14 cellular contexts compared by ENCODE assay signal in genomic region chr9:134624119-134624826, GRCh38. TPM values are rescaled to one million over a fixed set of nuclear protein-coding genes. Genes with fewer than 3 reads are reported as not detected.
A peak's percentile ranks its signal among the peaks of the same experiment; 100 is the strongest.
DNase-seq lines count a peak whose midpoint lies in the region; ATAC-seq and TF ChIP-seq lines count a peak whose summit lies in the region.
"Had no signal": no experiment of that assay in that cellular context is flagged by ENCODE, and none has a peak within 500 bp of the region (broad histone marks: within the 10 kb centered on the region; RNA-seq: fewer than 3 reads in every experiment).

No MANE protein-coding gene starts in this region.

- no peaks in the 10 kb centered on the region for H3K27me3 ChIP-seq in mesenchymal stem cell (ENCODE audit: control insufficient read depth in 1 of 2, insufficient read depth in 1 of 2, low read length in 2 of 2)
- H3K27me3 ChIP-seq in tibial artery = peaks cover 0 to 8% of the 10 kb centered on the region in 2 donors

- peak overlapping the region; percentile 94 for H4K91ac ChIP-seq in mesenchymal stem cell (ENCODE audit: low read length)

- intact Hi-C loops in tibial artery (cut with DNase I; ENCODE audit: low total_unique reads) = no loop called here

- H3K14ac ChIP-seq in mesenchymal stem cell (ENCODE audit: low read length in 2 of 2) = no peak overlapping the region

- no peaks in the 10 kb centered on the region for H3K79me1 ChIP-seq in mesenchymal stem cell (replicated peaks; ENCODE audit: low read length, poor library complexity, severe bottlenecking)

- TF ChIP-seq CTCF in tibial artery (IDR thresholded peaks at IDR 0.05) = no peak

- no peak overlapping the region for H3K4me2 ChIP-seq in mesenchymal stem cell (ENCODE audit: low read length, poor library complexity, severe bottlenecking)

- H3K4me1 ChIP-seq in mesenchymal stem cell (ENCODE audit: control insufficient read depth, insufficient read depth, low read depth, low read length) = peaks cover 24% of the 10 kb centered on the region
- H3K4me1 ChIP-seq in tibial artery = peaks cover 0 to 25% (median 0%) of the 10 kb centered on the region in 4 donors
- H3K4me1 ChIP-seq: gastroesophageal sphincter had no signal

- H2BK12ac ChIP-seq in mesenchymal stem cell (ENCODE audit: low read length in 2 of 2) = peak overlapping the region; percentile 0 to 2

- H2BK5ac ChIP-seq in mesenchymal stem cell (ENCODE audit: low read depth, low read length, poor library complexity, severe bottlenecking) = no peak overlapping the region

- H2AK5ac ChIP-seq in mesenchymal stem cell (ENCODE audit: low read length, severe bottlenecking) = no peak overlapping the region

- H3K4ac ChIP-seq in mesenchymal stem cell (ENCODE audit: low read depth in 1 of 2, low read length in 2 of 2) = peak overlapping the region in 1 of 2 experiments; percentile 28

- H2BK15ac ChIP-seq in mesenchymal stem cell (ENCODE audit: low read depth, poor library complexity, severe bottlenecking) = peak overlapping the region; percentile 34

- H3K4me3 ChIP-seq in mesenchymal stem cell (ENCODE audit: insufficient read depth in 1 of 2, low read depth in 1 of 2, low read length in 2 of 2) = no peak overlapping the region
- H3K4me3 ChIP-seq in tibial artery = no peak overlapping the region
- H3K4me3 ChIP-seq: gastroesophageal sphincter, thoracic aorta had no signal

- H2AFZ ChIP-seq in mesenchymal stem cell (ENCODE audit: low read depth, low read length) = no peak overlapping the region

- H3K9me3 ChIP-seq in mesenchymal stem cell (ENCODE audit: control insufficient read depth, low read length) (no peaks in the 10 kb centered on the region), tibial artery (no peaks in the 10 kb centered on the region)
- H3K9me3 ChIP-seq: gastroesophageal sphincter, thoracic aorta had no signal

- WGBS in mesenchymal stem cell = 79% methylated on average over 18 of the region's 18 CpGs

- H3K9ac ChIP-seq in mesenchymal stem cell (ENCODE audit: low read length) = no peak overlapping the region

- H3K18ac ChIP-seq in mesenchymal stem cell (ENCODE audit: low read depth in 1 of 2, low read length in 2 of 2) = peak overlapping the region; percentile 61 to 94

- ATAC-seq in HG03108 (IDR thresholded peaks at IDR 0.05; ENCODE audit: unreplicated experiment) (no peak), HG03520 (IDR thresholded peaks at IDR 0.05; ENCODE audit: unreplicated experiment) (no peak)
- ATAC-seq: gastroesophageal sphincter; naive thymus-derived CD4-positive, alpha-beta T cell had no signal

- H3K27ac ChIP-seq in mesenchymal stem cell (ENCODE audit: low read length, poor library complexity, severe bottlenecking) (no peak overlapping the region), tibial artery (peak overlapping the region in 1 of 2 donors; percentile 31)
- H3K27ac ChIP-seq: gastroesophageal sphincter, thoracic aorta had no signal

- H2BK120ac ChIP-seq in mesenchymal stem cell (ENCODE audit: low read depth, low read length) = no peak overlapping the region

- peak; percentile 37 for DNase-seq in activated effector memory CD4-positive, alpha-beta T cell treated with anti-CD3 and anti-CD28 coated beads, Interleukin-2, amount 50 U/mL, for 16 hours
- DNase-seq in activated effector memory CD4-positive, alpha-beta T cell treated with Interleukin-2 at 50 U/mL for 16 hours = no peak
- DNase-seq in amniotic epithelial cell (ENCODE audit: low read depth) (peak; percentile 66), mesenchymal stem cell (peak; percentile 74), tibial artery (peak; percentile 19 to 64), GF-D8 (lab: John Stamatoyannopoulos, UW) (no peak)
- DNase-seq: activated B cell treated with CpG ODN at 0.5 μM for 24 hours; Kasumi-1; naive thymus-derived CD4-positive, alpha-beta T cell; NCI-H1930 had no signal

- no peak overlapping the region for H3K23ac ChIP-seq in mesenchymal stem cell (ENCODE audit: low read length in 2 of 2)

- peaks cover 0 to 3% of the 10 kb centered on the region in 2 experiments for H3K36me3 ChIP-seq in mesenchymal stem cell (ENCODE audit: control insufficient read depth in 1 of 2, insufficient read depth in 2 of 2, low read depth in 1 of 2, low read length in 2 of 2)
- no peaks in the 10 kb centered on the region for H3K36me3 ChIP-seq in tibial artery
- H3K36me3 ChIP-seq: gastroesophageal sphincter, thoracic aorta had no signal

- peak overlapping the region; percentile 84 for H4K8ac ChIP-seq in mesenchymal stem cell (ENCODE audit: low read length)

RNA-seq across cellular contexts. Expression of gene COL5A1, which starts 17.3 kb away (rescaled TPM):
- 754 TPM for polyA plus RNA-seq in mesenchymal stem cell (2013, experiment 1 of 2)
- polyA plus RNA-seq in mesenchymal stem cell (2013, experiment 2 of 2) = 709 TPM
- polyA plus RNA-seq: naive thymus-derived CD4-positive, alpha-beta T cell had no signal

Comparison
In these comparisons a context has a peak if more than half of its experiments do, and no peak if none do; other contexts are left out.
1. DNase-seq: peak in activated effector memory CD4-positive, alpha-beta T cell treated with anti-CD3 and anti-CD28 coated beads, Interleukin-2, amount 50 U/mL, for 16 hours (single experiment), amniotic epithelial cell (single experiment), mesenchymal stem cell (single experiment) and tibial artery (2 of 2); none in activated effector memory CD4-positive, alpha-beta T cell treated with Interleukin-2 at 50 U/mL for 16 hours (single experiment) and GF-D8 (single experiment).